Comparison of ENCODE assay signal across 19 cellular contexts in the genomic region with DNA sequence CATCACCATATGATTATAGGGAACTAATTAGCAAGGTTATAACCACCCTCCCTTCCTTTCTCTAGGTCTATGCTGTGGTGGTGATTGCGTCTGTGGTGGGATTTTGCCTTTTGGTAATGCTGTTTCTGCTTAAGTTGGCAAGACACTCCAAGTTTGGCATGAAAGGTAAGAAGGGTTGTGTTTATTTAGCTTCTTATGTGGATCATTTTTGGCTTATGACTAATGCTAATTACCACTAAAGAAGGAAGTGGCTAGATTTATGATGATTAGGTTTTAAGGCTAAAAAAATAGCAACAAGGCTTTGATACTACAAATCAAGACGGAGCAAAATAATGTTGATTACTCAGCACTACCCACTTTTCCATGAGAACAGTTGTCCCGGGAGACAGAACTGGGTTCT.
A peak's percentile ranks its signal among the peaks of the same experiment; 100 is the strongest.
DNase-seq lines count a peak whose midpoint lies in the region; ATAC-seq and TF ChIP-seq lines count a peak whose summit lies in the region.
"Had no signal": no experiment of that assay in that cellular context is flagged by ENCODE, and none has a peak within 500 bp of the region (broad histone marks: within the 10 kb centered on the region; RNA-seq: fewer than 3 reads in every experiment).

No MANE protein-coding gene starts in this region.

- no peak for TF ChIP-seq CTCF in retinal pigment epithelial cell (conservative IDR thresholded peaks at IDR 0.05; ENCODE audit: low read depth, low read length)

- no peak overlapping the region for H3K4me3 ChIP-seq in retinal pigment epithelial cell (ENCODE audit: low read length)
- H3K4me3 ChIP-seq: BLaER1, esophagus muscularis mucosa, skin epidermis had no signal

- ATAC-seq in GM21619 (IDR thresholded peaks at IDR 0.05; ENCODE audit: unreplicated experiment), result no peak

- peak overlapping the region; percentile 1 for H3K27ac ChIP-seq in caudate nucleus (ENCODE audit: low read depth, low read length)
- H3K27ac ChIP-seq: BLaER1, esophagus muscularis mucosa had no signal

- no peak for DNase-seq in activated CD4-positive, alpha-beta T cell treated with anti-CD3 and anti-CD28 coated beads, Interleukin-2, amount 10 ng/mL, durations not matched to agents 24 days and 14 days
- DNase-seq in activated CD4-positive, alpha-beta T cell treated with anti-CD3 and anti-CD28 coated beads for 48 hours, result no peak
- DNase-seq in caudate nucleus (lab: John Stamatoyannopoulos, UW), result no peak
- DNase-seq in retinal pigment epithelial cell (ENCODE audit: low read depth), result peak; percentile 74
- no peak for DNase-seq in NCI-H2107 treated with DMSO at 0.1 percent for 48 hours (lab: John Stamatoyannopoulos, UW; ENCODE audit: unreplicated experiment)
- no peak for DNase-seq in stimulated activated naive CD4-positive, alpha-beta T cell (lab: John Stamatoyannopoulos, UW)
- DNase-seq: activated CD4-positive, alpha-beta T cell treated with anti-CD3 and anti-CD28 coated beads, Interleukin-2, amount 50 U/mL, for 48 hours; activated T-cell treated with anti-CD3 and anti-CD28 coated beads, Interleukin-2, amount 50 U/mL, for 1 hour; NCI-H187; NCI-H446 treated with DMSO at 0.1 percent for 48 hours had no signal

- H3K9me3 Mint-ChIP-seq in activated CD4-positive, alpha-beta T cell treated with anti-CD3 and anti-CD28 coated beads, Interleukin-2, amount 10 ng/mL, durations not matched to agents 24 days and 14 days, result peaks cover 4% of the 10 kb centered on the region
- H3K9me3 Mint-ChIP-seq in T-helper 1 cell treated with Interleukin-12 subunit alpha and Interleukin-12 subunit beta and Interleukin-4 antibody, amounts not matched to agents 30 μg/mL and 1 μg/mL, for 36 hours, result no peaks in the 10 kb centered on the region
- H3K9me3 Mint-ChIP-seq: activated naive CD4-positive, alpha-beta T cell treated with anti-CD3 and anti-CD28 coated beads, Interleukin-2, amount 50 U/mL, for 24 hours; brain; mesothelial cell of epicardium had no signal

- intact Hi-C loops in activated CD4-positive, alpha-beta T cell treated with anti-CD3 and anti-CD28 coated beads, Interleukin-2, amount 10 ng/mL, durations not matched to agents 24 days and 14 days (cut with micrococcal nuclease), result loop anchor here (10.0 kb wide), 1 partner anchor 457 kb away; no protein-coding TSS in a partner anchor

- H3K36me3 Mint-ChIP-seq in activated CD4-positive, alpha-beta T cell treated with anti-CD3 and anti-CD28 coated beads, Interleukin-2, amount 10 ng/mL, durations not matched to agents 24 days and 14 days (ENCODE audit: low read depth), result peaks cover 2% of the 10 kb centered on the region
- peaks cover 3% of the 10 kb centered on the region for H3K36me3 Mint-ChIP-seq in T-helper 1 cell treated with Interleukin-12 subunit alpha and Interleukin-12 subunit beta and Interleukin-4 antibody, amounts not matched to agents 30 μg/mL and 1 μg/mL, for 36 hours (ENCODE audit: low read depth)
- H3K36me3 Mint-ChIP-seq: activated naive CD4-positive, alpha-beta T cell treated with anti-CD3 and anti-CD28 coated beads, Interleukin-2, amount 50 U/mL, for 24 hours had no signal

- H3K27ac Mint-ChIP-seq in activated CD4-positive, alpha-beta T cell treated with anti-CD3 and anti-CD28 coated beads, Interleukin-2, amount 10 ng/mL, durations not matched to agents 24 days and 14 days, result peak overlapping the region; percentile 68
- no peak overlapping the region for H3K27ac Mint-ChIP-seq in T-helper 1 cell treated with Interleukin-12 subunit alpha and Interleukin-12 subunit beta and Interleukin-4 antibody, amounts not matched to agents 30 μg/mL and 1 μg/mL, for 36 hours
- H3K27ac Mint-ChIP-seq: activated naive CD4-positive, alpha-beta T cell treated with anti-CD3 and anti-CD28 coated beads, Interleukin-2, amount 50 U/mL, for 24 hours; mesothelial cell of epicardium; progenitor cell of endocrine pancreas had no signal

- H3K4me3 Mint-ChIP-seq in activated CD4-positive, alpha-beta T cell treated with anti-CD3 and anti-CD28 coated beads, Interleukin-2, amount 10 ng/mL, durations not matched to agents 24 days and 14 days, result peak overlapping the region; percentile 12
- peak overlapping the region; percentile 19 for H3K4me3 Mint-ChIP-seq in T-helper 1 cell treated with Interleukin-12 subunit alpha and Interleukin-12 subunit beta and Interleukin-4 antibody, amounts not matched to agents 30 μg/mL and 1 μg/mL, for 36 hours
- H3K4me3 Mint-ChIP-seq: activated naive CD4-positive, alpha-beta T cell treated with anti-CD3 and anti-CD28 coated beads, Interleukin-2, amount 50 U/mL, for 24 hours; brain; mesothelial cell of epicardium had no signal

- H3K27me3 Mint-ChIP-seq in activated CD4-positive, alpha-beta T cell treated with anti-CD3 and anti-CD28 coated beads, Interleukin-2, amount 10 ng/mL, durations not matched to agents 24 days and 14 days, result peaks cover 4% of the 10 kb centered on the region
- H3K27me3 Mint-ChIP-seq in T-helper 1 cell treated with Interleukin-12 subunit alpha and Interleukin-12 subunit beta and Interleukin-4 antibody, amounts not matched to agents 30 μg/mL and 1 μg/mL, for 36 hours (ENCODE audit: low read depth), result no peaks in the 10 kb centered on the region

- H3K4me1 Mint-ChIP-seq in activated CD4-positive, alpha-beta T cell treated with anti-CD3 and anti-CD28 coated beads, Interleukin-2, amount 10 ng/mL, durations not matched to agents 24 days and 14 days, result peaks cover 36% of the 10 kb centered on the region
- peaks cover 37% of the 10 kb centered on the region for H3K4me1 Mint-ChIP-seq in T-helper 1 cell treated with Interleukin-12 subunit alpha and Interleukin-12 subunit beta and Interleukin-4 antibody, amounts not matched to agents 30 μg/mL and 1 μg/mL, for 36 hours (ENCODE audit: low read depth)
- H3K4me1 Mint-ChIP-seq: activated naive CD4-positive, alpha-beta T cell treated with anti-CD3 and anti-CD28 coated beads, Interleukin-2, amount 50 U/mL, for 24 hours had no signal
